1 cellular context compared by ENCODE assay signal in genomic region chr10:75512534-75512933, GRCh38.
TF ChIP-seq lines count a peak whose summit lies in the region.

No MANE protein-coding gene starts in this region.

TF ChIP-seq in H1, 55 proteins besides CTCF, POLR2A, EP300 and RAD21 (continued from another document):
- TF ChIP-seq CHD2 (IDR thresholded peaks at IDR 0.05; ENCODE audit: low read length) (no peak), BCL11A (IDR thresholded peaks at IDR 0.05; ENCODE audit: low read depth in 2 of 2, low read length in 2 of 2) (no peak), HDAC6 (IDR thresholded peaks at IDR 0.05; ENCODE audit: low read depth, low read length) (no peak), MAX (IDR thresholded peaks at IDR 0.05) (no peak)
TF ChIP-seq in H1: peak in this region for 0.
